Comparison of ENCODE assay signal across 8 cellular contexts in the genomic region with DNA sequence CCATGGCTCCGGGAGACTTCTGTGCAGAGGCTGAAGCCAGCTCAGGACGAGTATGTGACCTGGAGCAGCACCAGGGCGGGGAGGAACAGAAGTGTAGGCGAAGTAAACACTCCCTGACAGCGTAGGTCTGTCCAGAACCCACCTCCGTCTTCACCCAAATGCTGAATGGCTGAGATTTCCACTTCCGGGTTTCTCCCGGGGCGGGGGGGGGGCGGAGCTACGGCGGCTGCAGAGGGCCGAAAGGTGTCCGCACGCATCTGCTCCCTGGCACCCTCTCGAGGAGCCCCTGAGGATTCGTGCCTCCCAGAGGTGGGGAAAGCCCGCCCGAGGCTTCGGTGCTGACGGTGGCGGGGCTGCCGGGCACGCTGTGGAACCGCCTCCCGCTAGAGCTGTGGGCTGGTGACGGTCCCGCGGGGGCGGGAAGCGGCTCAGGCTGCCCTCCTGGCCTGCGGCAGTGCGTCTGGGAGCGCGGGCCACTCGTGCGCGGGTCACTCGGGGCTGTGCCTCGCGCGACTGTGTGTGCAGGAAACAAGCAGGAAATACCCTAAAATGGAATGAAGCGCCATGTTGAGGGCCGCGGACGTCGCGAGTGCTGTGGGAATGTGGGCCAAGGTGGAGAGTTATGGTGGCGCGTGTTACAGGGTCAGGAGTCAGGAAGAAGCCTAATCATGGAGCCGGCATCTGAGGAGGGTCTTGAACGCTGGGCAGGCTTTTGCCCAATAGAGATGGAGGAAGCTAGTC.
A peak's percentile ranks its signal among the peaks of the same experiment; 100 is the strongest.
DNase-seq lines count a peak whose midpoint lies in the region; ATAC-seq and TF ChIP-seq lines count a peak whose summit lies in the region.

No MANE protein-coding gene starts in this region.

- no peaks in the 10 kb centered on the region for H3K27me3 Mint-ChIP-seq in T-helper 17 cell
- H3K27me3 Mint-ChIP-seq in effector memory CD8-positive, alpha-beta T cell, result no peaks in the 10 kb centered on the region

- ATAC-seq in T-helper 17 cell (peak; percentile 39), GM21515 (IDR thresholded peaks at IDR 0.05; ENCODE audit: unreplicated experiment) (no peak), HG03571 (IDR thresholded peaks at IDR 0.05; ENCODE audit: unreplicated experiment) (no peak), HG03439 (IDR thresholded peaks at IDR 0.05; ENCODE audit: unreplicated experiment) (no peak), GM19328 (IDR thresholded peaks at IDR 0.05; ENCODE audit: unreplicated experiment) (no peak)
- peak; percentile 59 for ATAC-seq in effector memory CD8-positive, alpha-beta T cell (replicated peaks)

- H3K9me3 ChIP-seq in T-helper 17 cell (ENCODE audit: control insufficient read depth, low read length, poor library complexity, severe bottlenecking), result no peaks in the 10 kb centered on the region

- H3K4me3 Mint-ChIP-seq in T-helper 17 cell, result no peak overlapping the region
- H3K4me3 Mint-ChIP-seq in effector memory CD8-positive, alpha-beta T cell, result peak overlapping the region; percentile 21 to 81

- DNase-seq in GM10248 (ENCODE audit: extremely low spot score) (peak; percentile 47), T-helper 17 cell (peak in 1 of 3 donors; percentile 59), posterior vena cava (ENCODE audit: low spot score) (peak; percentile 77)
- peak; percentile 2 to 54 (median 17) for DNase-seq in effector memory CD8-positive, alpha-beta T cell

- CTCF ChIA-PET in GM10248 (lab: Yijun Ruan, JAX), result no interaction called here

- POLR2A ChIA-PET in GM10248 (lab: Yijun Ruan, JAX), result no interaction called here

- H3K4me1 Mint-ChIP-seq in T-helper 17 cell, result no peaks in the 10 kb centered on the region
- H3K4me1 Mint-ChIP-seq in effector memory CD8-positive, alpha-beta T cell (ENCODE audit: low read depth in 2 of 2), result peaks cover 2 to 8% of the 10 kb centered on the region in 2 donors

- no peak for TF ChIP-seq CTCF in GM10248 (IDR thresholded peaks at IDR 0.05; ENCODE audit: control extremely low read depth, extremely low read depth, low read depth, missing control alignments)

- no peaks in the 10 kb centered on the region for H3K36me3 Mint-ChIP-seq in T-helper 17 cell (ENCODE audit: low read depth)
- peaks cover 3% of the 10 kb centered on the region for H3K36me3 Mint-ChIP-seq in effector memory CD8-positive, alpha-beta T cell (ENCODE audit: insufficient read depth)

- H3K9me3 Mint-ChIP-seq in effector memory CD8-positive, alpha-beta T cell, result peaks cover 6 to 8% of the 10 kb centered on the region in 2 donors

- intact Hi-C loops in posterior vena cava (cut with DNase I), result no loop called here

- H3K27ac Mint-ChIP-seq in T-helper 17 cell, result no peak overlapping the region
- H3K27ac Mint-ChIP-seq in effector memory CD8-positive, alpha-beta T cell, result peak overlapping the region in 1 of 2 donors; percentile 92

Comparison
In these comparisons a context has a peak if more than half of its experiments do, and no peak if none do; other contexts are left out.
1. ATAC-seq: peak in T-helper 17 cell (single experiment) and effector memory CD8-positive, alpha-beta T cell (single experiment); none in GM21515 (single experiment), HG03571 (single experiment), HG03439 (single experiment) and GM19328 (single experiment).